15 cellular contexts compared by ENCODE assay signal in the genomic region with DNA sequence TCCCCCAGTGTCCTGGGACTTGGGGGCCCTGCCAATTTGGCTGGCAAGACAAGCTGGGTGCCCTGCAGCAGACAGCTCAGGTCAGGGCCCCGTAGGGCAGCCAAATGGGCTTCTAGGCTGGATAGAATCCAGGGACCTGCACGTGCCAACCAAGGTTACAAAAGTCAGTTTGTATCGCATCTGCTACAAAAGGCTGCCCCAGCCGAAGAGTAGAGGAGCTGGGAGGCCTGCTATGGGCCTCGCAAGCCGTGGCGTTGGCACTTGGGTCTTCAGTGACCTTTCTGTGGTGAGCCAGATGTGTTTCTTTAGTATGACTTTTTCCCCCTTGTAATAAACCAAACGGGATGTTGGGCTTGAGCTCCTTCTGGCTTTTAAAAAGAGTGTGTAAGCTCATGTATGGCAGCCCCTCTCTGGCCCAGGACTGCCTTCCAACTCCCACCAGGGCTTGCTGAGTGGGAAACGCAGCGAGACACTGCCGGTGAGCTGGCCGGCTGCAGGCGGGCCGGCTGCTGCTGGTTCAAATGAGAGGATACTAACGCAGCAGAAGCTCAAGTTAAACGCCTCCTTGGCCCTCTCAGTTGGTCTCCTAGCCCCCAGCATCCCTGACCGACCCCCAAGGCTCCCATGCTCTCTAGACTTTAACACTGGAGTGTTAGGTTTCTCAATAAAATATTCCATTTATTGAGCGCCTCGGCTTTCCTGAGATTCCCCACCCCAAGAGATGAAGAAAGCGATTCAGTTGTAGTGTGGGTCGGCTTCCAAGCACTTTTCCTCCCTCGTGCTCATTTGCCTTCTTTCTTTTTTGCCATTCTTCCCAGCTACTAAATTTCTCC. TPM values are rescaled to one million over a fixed set of nuclear protein-coding genes. Genes with fewer than 3 reads are reported as not detected.
A peak's percentile ranks its signal among the peaks of the same experiment; 100 is the strongest.
DNase-seq lines count a peak whose midpoint lies in the region; ATAC-seq and TF ChIP-seq lines count a peak whose summit lies in the region.
"Had no signal": no experiment of that assay in that cellular context is flagged by ENCODE, and none has a peak within 500 bp of the region (broad histone marks: within the 10 kb centered on the region; RNA-seq: fewer than 3 reads in every experiment).

No MANE protein-coding gene starts in this region.

- H3K9me3 ChIP-seq in HEK293 (ENCODE audit: control insufficient read depth, insufficient read depth, low read depth, low read length): no peaks in the 10 kb centered on the region

- H3K4me1 Mint-ChIP-seq in glutamatergic neuron (ENCODE audit: low read depth, unreplicated experiment): no peaks in the 10 kb centered on the region

- H3K27ac ChIP-seq in HEK293 (ENCODE audit: extremely low read depth, low read depth, low read length) (peak overlapping the region; percentile 99), rectal smooth muscle tissue (ENCODE audit: low read depth, low read length) (peak overlapping the region; percentile 96)
- H3K27ac ChIP-seq: KMS-11 had no signal

- CTCF ChIA-PET in HEK293 (lab: Yijun Ruan, JAX): interaction anchor here (0.5 to 3.7 kb wide), 5 partner anchors 9 to 1758 kb away, joined by 3 to 10 read pairs (median 5); no protein-coding TSS in a partner anchor

- peak overlapping the region; percentile 76 for H3K4me3 ChIP-seq in HEK293 (ENCODE audit: low read depth, low read length)
- peak overlapping the region; percentile 78 for H3K4me3 ChIP-seq in rectal smooth muscle tissue (ENCODE audit: low read length)

- no peak overlapping the region for H3K27ac Mint-ChIP-seq in glutamatergic neuron (ENCODE audit: unreplicated experiment)
- H3K27ac Mint-ChIP-seq: activated CD8-positive, alpha-beta T cell treated with anti-CD3 and anti-CD28 coated beads for 36 hours; stimulated activated naive B cell treated with anti-CD40 and anti-IgM and Interleukin-4, amounts not matched to agents 10 μg/mL and 1 μg/mL and 100 μg/mL, for 72 hours; T-helper 17 cell had no signal

- H3K36me3 ChIP-seq in HEK293 (ENCODE audit: control insufficient read depth in 2 of 2, insufficient read depth in 1 of 2, low read length in 2 of 2) (peaks cover 0 to 6% of the 10 kb centered on the region in 2 experiments; a peak in 2 of 3 replicates), rectal smooth muscle tissue (ENCODE audit: control insufficient read depth, insufficient read depth, low read length) (no peaks in the 10 kb centered on the region)

- H3K27me3 Mint-ChIP-seq in glutamatergic neuron (ENCODE audit: unreplicated experiment): peaks cover 39% of the 10 kb centered on the region

- TF ChIP-seq CTCF in HEK293 (tag by site-specific recombination; IDR thresholded peaks at IDR 0.05) (no peak), glutamatergic neuron (IDR thresholded peaks at IDR 0.05; ENCODE audit: partially characterized antibody, unreplicated experiment) (no peak)

- peak; percentile 36 for DNase-seq in AG20443 (ENCODE audit: low spot score)
- DNase-seq in glutamatergic neuron: peak; percentile 8
- DNase-seq in RKO (ENCODE audit: low spot score): no peak
- DNase-seq: activated CD8-positive, alpha-beta T cell treated with anti-CD3 and anti-CD28 coated beads for 36 hours; GDM1; stimulated activated CD4-positive, alpha-beta T cell treated with anti-CD3 and anti-CD28 coated beads, Interleukin-2, amount 100 ng/mL, for 48 hours; stimulated activated naive B cell treated with anti-CD40 and anti-IgM and Interleukin-4, amounts not matched to agents 10 μg/mL and 1 μg/mL and 100 μg/mL, for 72 hours had no signal

- peak overlapping the region; percentile 76 for H3K9ac ChIP-seq in rectal smooth muscle tissue (ENCODE audit: low read length)
- H3K9ac ChIP-seq: KMS-11 had no signal

- no peaks in the 10 kb centered on the region for H3K36me3 Mint-ChIP-seq in glutamatergic neuron (ENCODE audit: unreplicated experiment)

- H3K4me1 ChIP-seq in HEK293 (ENCODE audit: control insufficient read depth, insufficient read depth, low read length) (peaks cover 29% of the 10 kb centered on the region), rectal smooth muscle tissue (ENCODE audit: control insufficient read depth, insufficient read depth, low read length) (peaks cover 16% of the 10 kb centered on the region)

- H3K9me3 Mint-ChIP-seq in glutamatergic neuron (ENCODE audit: unreplicated experiment): peaks cover 6% of the 10 kb centered on the region
- H3K9me3 Mint-ChIP-seq: activated CD8-positive, alpha-beta T cell treated with anti-CD3 and anti-CD28 coated beads for 36 hours had no signal

- peaks cover 9% of the 10 kb centered on the region for H3K27me3 ChIP-seq in rectal smooth muscle tissue (ENCODE audit: control insufficient read depth, insufficient read depth, low read length)

- ATAC-seq in HG03439 (IDR thresholded peaks at IDR 0.05; ENCODE audit: unreplicated experiment) (no peak), GM19328 (IDR thresholded peaks at IDR 0.05; ENCODE audit: unreplicated experiment) (no peak), HG03196 (IDR thresholded peaks at IDR 0.05; ENCODE audit: unreplicated experiment) (no peak)
- ATAC-seq: activated CD8-positive, alpha-beta T cell treated with anti-CD3 and anti-CD28 coated beads for 36 hours; stimulated activated naive B cell treated with anti-CD40 and anti-IgM and Interleukin-4, amounts not matched to agents 10 μg/mL and 1 μg/mL and 100 μg/mL, for 72 hours; T-helper 17 cell had no signal

- POLR2A ChIA-PET in HEK293 (lab: Yijun Ruan, JAX): interaction anchor here (1.0 to 11.2 kb wide), 6 partner anchors 7 to 21 kb away, joined by 3 to 237 read pairs (median 6); a partner anchor contains a TSS

- H3K4me3 Mint-ChIP-seq in glutamatergic neuron (ENCODE audit: unreplicated experiment): no peak overlapping the region
- H3K4me3 Mint-ChIP-seq: activated CD8-positive, alpha-beta T cell treated with anti-CD3 and anti-CD28 coated beads for 36 hours; stimulated activated naive B cell treated with anti-CD40 and anti-IgM and Interleukin-4, amounts not matched to agents 10 μg/mL and 1 μg/mL and 100 μg/mL, for 72 hours; T-helper 17 cell had no signal

TF ChIP-seq in HEK293, 187 proteins besides CTCF, POLR2A, EP300 and RAD21:
- TF ChIP-seq PRDM1 (tag by site-specific recombination; IDR thresholded peaks at IDR 0.05) (peak; percentile 59; the same call in 1 of the 2 replicates), FEZF1 (tag by site-specific recombination; IDR thresholded peaks at IDR 0.05) (peak; percentile 60), ZNF24 (tag by site-specific recombination; IDR thresholded peaks at IDR 0.05) (no peak), ZNF366 (tag by site-specific recombination; conservative IDR thresholded peaks at IDR 0.05) (0 out of 2 replicates have a peak, but pooled peaks have one; percentile 23), ZNF473 (tag by site-specific recombination; IDR thresholded peaks at IDR 0.05) (no peak), ZNF335 (tag by site-specific recombination; conservative IDR thresholded peaks at IDR 0.05) (0 out of 2 replicates have a peak, but pooled peaks have one; percentile 6), GLIS1 (tag by site-specific recombination; IDR thresholded peaks at IDR 0.05) (peak; percentile 71), GLIS2 (tag by site-specific recombination; IDR thresholded peaks at IDR 0.05) (peak; percentile 62; the same call in 1 of the 2 replicates)
- TF ChIP-seq, protein P1, sequence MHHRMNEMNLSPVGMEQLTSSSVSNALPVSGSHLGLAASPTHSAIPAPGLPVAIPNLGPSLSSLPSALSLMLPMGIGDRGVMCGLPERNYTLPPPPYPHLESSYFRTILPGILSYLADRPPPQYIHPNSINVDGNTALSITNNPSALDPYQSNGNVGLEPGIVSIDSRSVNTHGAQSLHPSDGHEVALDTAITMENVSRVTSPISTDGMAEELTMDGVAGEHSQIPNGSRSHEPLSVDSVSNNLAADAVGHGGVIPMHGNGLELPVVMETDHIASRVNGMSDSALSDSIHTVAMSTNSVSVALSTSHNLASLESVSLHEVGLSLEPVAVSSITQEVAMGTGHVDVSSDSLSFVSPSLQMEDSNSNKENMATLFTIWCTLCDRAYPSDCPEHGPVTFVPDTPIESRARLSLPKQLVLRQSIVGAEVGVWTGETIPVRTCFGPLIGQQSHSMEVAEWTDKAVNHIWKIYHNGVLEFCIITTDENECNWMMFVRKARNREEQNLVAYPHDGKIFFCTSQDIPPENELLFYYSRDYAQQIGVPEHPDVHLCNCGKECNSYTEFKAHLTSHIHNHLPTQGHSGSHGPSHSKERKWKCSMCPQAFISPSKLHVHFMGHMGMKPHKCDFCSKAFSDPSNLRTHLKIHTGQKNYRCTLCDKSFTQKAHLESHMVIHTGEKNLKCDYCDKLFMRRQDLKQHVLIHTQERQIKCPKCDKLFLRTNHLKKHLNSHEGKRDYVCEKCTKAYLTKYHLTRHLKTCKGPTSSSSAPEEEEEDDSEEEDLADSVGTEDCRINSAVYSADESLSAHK (tag by site-specific recombination; IDR thresholded peaks at IDR 0.05): 0 out of 2 replicates have a peak, but pooled peaks have one; percentile 6

RNA-seq across cellular contexts. Expression of a gene that starts 3.1 kb away (rescaled TPM):
- not detected for total RNA-seq in glutamatergic neuron (ENCODE audit: unreplicated experiment)
- total RNA-seq: activated CD8-positive, alpha-beta T cell treated with anti-CD3 and anti-CD28 coated beads for 36 hours; T-helper 17 cell had no signal

RNA-seq across cellular contexts. Expression of a gene that starts 7.9 kb away (rescaled TPM):
- total RNA-seq in glutamatergic neuron (ENCODE audit: unreplicated experiment): not detected
- total RNA-seq: fibroblast of lung, T-helper 17 cell had no signal

RNA-seq across cellular contexts. Expression of a gene that starts 11.8 kb away (rescaled TPM):
- total RNA-seq in glutamatergic neuron (ENCODE audit: unreplicated experiment): not detected
- total RNA-seq: activated CD8-positive, alpha-beta T cell treated with anti-CD3 and anti-CD28 coated beads for 36 hours; fibroblast of lung; T-helper 17 cell had no signal

RNA-seq across cellular contexts. Expression of a gene that starts 20.7 kb away (rescaled TPM):
- total RNA-seq in glutamatergic neuron (ENCODE audit: unreplicated experiment): not detected
- total RNA-seq: activated CD8-positive, alpha-beta T cell treated with anti-CD3 and anti-CD28 coated beads for 36 hours; T-helper 17 cell had no signal

RNA-seq across cellular contexts. Expression of a gene that starts 22.7 kb away (rescaled TPM):
- not detected for total RNA-seq in glutamatergic neuron (ENCODE audit: unreplicated experiment)
- total RNA-seq: activated CD8-positive, alpha-beta T cell treated with anti-CD3 and anti-CD28 coated beads for 36 hours; fibroblast of lung; T-helper 17 cell had no signal
